ENCODE assay signal across 15 cellular contexts in the genomic region with DNA sequence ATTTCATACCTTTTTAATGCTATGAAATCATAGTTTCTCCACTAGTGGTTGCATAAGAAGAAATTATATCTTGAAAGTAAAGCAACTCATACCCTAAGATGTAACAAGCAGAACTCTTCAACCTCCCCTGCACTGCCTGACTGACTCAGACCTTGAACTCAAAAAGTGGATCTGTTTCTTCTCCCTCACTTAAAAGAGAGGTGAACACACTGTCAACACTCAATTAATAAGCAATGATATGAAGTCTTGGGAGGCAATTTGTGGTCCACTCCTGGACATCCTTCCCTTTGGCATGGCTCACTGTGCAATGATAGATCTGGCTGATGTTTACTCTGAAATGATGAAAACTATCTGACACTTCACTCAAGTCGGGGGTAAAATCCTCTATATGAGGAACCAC.
DNase-seq lines count a peak whose midpoint lies in the region; ATAC-seq and TF ChIP-seq lines count a peak whose summit lies in the region.
"Had no signal": no experiment of that assay in that cellular context is flagged by ENCODE, and none has a peak within 500 bp of the region (broad histone marks: within the 10 kb centered on the region; RNA-seq: fewer than 3 reads in every experiment).

No MANE protein-coding gene starts in this region.

- H3K4me1 ChIP-seq in H9 (ENCODE audit: insufficient read depth, low read length): no peaks in the 10 kb centered on the region

- H3K18ac ChIP-seq in H9 (ENCODE audit: insufficient read length, low read depth, low read length): no peak overlapping the region

- ATAC-seq in HG03432 (IDR thresholded peaks at IDR 0.05; ENCODE audit: unreplicated experiment): no peak
- no peak for ATAC-seq in stimulated activated naive B cell treated with anti-CD40 and anti-IgM and Interleukin-4, amounts not matched to agents 10 μg/mL and 1 μg/mL and 100 μg/mL, for 72 hours (replicated peaks)
- ATAC-seq: HCT116 had no signal

- H2AFZ ChIP-seq in H9 (ENCODE audit: low read length): no peak overlapping the region

- H3T11ph ChIP-seq in H9 (ENCODE audit: low read length): peak overlapping the region; percentile 53

- H3K23ac ChIP-seq in H9 (ENCODE audit: insufficient read length, low read depth, low read length): no peak overlapping the region

- H3K56ac ChIP-seq in H9 (ENCODE audit: insufficient read length, low read depth, low read length): no peak overlapping the region

- H2BK5ac ChIP-seq in H9 (ENCODE audit: insufficient read length, low read length): no peak overlapping the region

- no peak overlapping the region for H2BK20ac ChIP-seq in H9 (ENCODE audit: low read depth, low read length, poor library complexity, severe bottlenecking)

- H2BK15ac ChIP-seq in H9 (ENCODE audit: low read depth, low read length): 0 out of 2 replicates have a peak overlapping the region, but pooled peaks have one; percentile 9

- H2BK120ac ChIP-seq in H9 (ENCODE audit: low read depth, low read length, poor library complexity, severe bottlenecking): no peak overlapping the region

- no peak overlapping the region for H4K91ac ChIP-seq in H9 (ENCODE audit: insufficient read length, low read depth, low read length)

- DNase-seq in A172 (ENCODE audit: low spot score): peak; percentile 1
- no peak for DNase-seq in H9
- DNase-seq in astrocyte of the hippocampus (ENCODE audit: low read depth, low spot score): peak; percentile 2
- DNase-seq in glomerular visceral epithelial cell (ENCODE audit: extremely low spot score): peak; percentile 7
- DNase-seq in iPS-NIHi11 (ENCODE audit: low spot score): no peak
- no peak for DNase-seq in NCI-H146 (lab: John Stamatoyannopoulos, UW)
- DNase-seq in stimulated activated naive B cell treated with anti-CD40 and anti-IgM and Interleukin-4, amounts not matched to agents 10 μg/mL and 1 μg/mL and 100 μg/mL, for 72 hours: no peak
- DNase-seq: 8988T, NCI-H187 treated with DMSO at 0.1 percent for 48 hours, NCI-H526 treated with DMSO at 0.1 percent for 48 hours, OCI-M1 had no signal

- H3K27me3 Mint-ChIP-seq in H9 (ENCODE audit: low read depth): no peaks in the 10 kb centered on the region
- H3K27me3 Mint-ChIP-seq in stimulated activated naive B cell treated with anti-CD40 and anti-IgM and Interleukin-4, amounts not matched to agents 10 μg/mL and 1 μg/mL and 100 μg/mL, for 72 hours: no peaks in the 10 kb centered on the region

- no peak overlapping the region for H3K4ac ChIP-seq in H9 (ENCODE audit: low read depth, low read length)

- TF ChIP-seq CTCF in H9 (conservative IDR thresholded peaks at IDR 0.05): no peak

- no peak overlapping the region for H3K4me2 ChIP-seq in H9 (ENCODE audit: insufficient read depth, insufficient read length, low read length)

- WGBS in H9 (ENCODE audit: extremely low coverage, insufficient read length, low lambda C conversion rate): no CpG with 5 or more reads among the region's 1 CpG

- no peak overlapping the region for H2AK5ac ChIP-seq in H9 (ENCODE audit: insufficient read length, low read length)

- no peaks in the 10 kb centered on the region for H3K23me2 ChIP-seq in H9 (ENCODE audit: insufficient read length, low read depth, low read length, poor library complexity, severe bottlenecking)

- no peaks in the 10 kb centered on the region for H3K79me2 ChIP-seq in H9 (ENCODE audit: insufficient read depth, low read length)

- no peak overlapping the region for H3K4me3 Mint-ChIP-seq in H9
- no peak overlapping the region for H3K4me3 Mint-ChIP-seq in stimulated activated naive B cell treated with anti-CD40 and anti-IgM and Interleukin-4, amounts not matched to agents 10 μg/mL and 1 μg/mL and 100 μg/mL, for 72 hours

- H3K27ac ChIP-seq in H9 (ENCODE audit: insufficient read length, low read depth, low read length): no peak overlapping the region
- H3K27ac ChIP-seq: C4-2B, HL-60 had no signal

- peaks cover 2 to 4% of the 10 kb centered on the region in 2 experiments; a peak in 2 of 5 replicates for H3K9me3 Mint-ChIP-seq in H9
- peaks cover 0 to 3% of the 10 kb centered on the region in 2 donors for H3K9me3 Mint-ChIP-seq in stimulated activated naive B cell treated with anti-CD40 and anti-IgM and Interleukin-4, amounts not matched to agents 10 μg/mL and 1 μg/mL and 100 μg/mL, for 72 hours

- H3K27ac Mint-ChIP-seq in H9: no peak overlapping the region
- H3K27ac Mint-ChIP-seq in stimulated activated naive B cell treated with anti-CD40 and anti-IgM and Interleukin-4, amounts not matched to agents 10 μg/mL and 1 μg/mL and 100 μg/mL, for 72 hours: no peak overlapping the region

- H4K20me1 ChIP-seq in H9 (ENCODE audit: control insufficient read depth, insufficient read depth, insufficient read length): no peaks in the 10 kb centered on the region

- H3K36me3 Mint-ChIP-seq in H9 (ENCODE audit: insufficient read depth in 1 of 3, low read depth in 3 of 3): no peaks in the 10 kb centered on the region; a peak in 1 of 7 replicates
- H3K36me3 Mint-ChIP-seq in stimulated activated naive B cell treated with anti-CD40 and anti-IgM and Interleukin-4, amounts not matched to agents 10 μg/mL and 1 μg/mL and 100 μg/mL, for 72 hours: no peaks in the 10 kb centered on the region

- H3K9ac ChIP-seq in H9 (ENCODE audit: extremely low read depth, insufficient read length, low read length): no peak overlapping the region

- H3K79me1 ChIP-seq in H9 (ENCODE audit: insufficient read depth, low read depth, low read length, poor library complexity, severe bottlenecking): no peaks in the 10 kb centered on the region

- H2BK12ac ChIP-seq in H9 (ENCODE audit: insufficient read length, low read depth, low read length): no peak overlapping the region

- no peak overlapping the region for H4K8ac ChIP-seq in H9 (replicated peaks; ENCODE audit: insufficient read length, low read depth, low read length)

- no peak overlapping the region for H4K5ac ChIP-seq in H9 (ENCODE audit: insufficient read length, low read depth, low read length)

- H3K14ac ChIP-seq in H9 (ENCODE audit: insufficient read depth, low read length): no peak overlapping the region

- no peaks in the 10 kb centered on the region for H3K4me1 Mint-ChIP-seq in H9
- H3K4me1 Mint-ChIP-seq in stimulated activated naive B cell treated with anti-CD40 and anti-IgM and Interleukin-4, amounts not matched to agents 10 μg/mL and 1 μg/mL and 100 μg/mL, for 72 hours: no peaks in the 10 kb centered on the region

- H3K9me3 ChIP-seq in H9 (ENCODE audit: control insufficient read depth, low read depth, low read length): no peaks in the 10 kb centered on the region

- no peaks in the 10 kb centered on the region for H3K27me3 ChIP-seq in H9 (ENCODE audit: insufficient read depth, low read length)

Comparison
In these comparisons a context has a peak if more than half of its experiments do, and no peak if none do; other contexts are left out.
1. DNase-seq: peak in A172 (single experiment), astrocyte of the hippocampus (single experiment) and glomerular visceral epithelial cell (single experiment); none in H9 (single experiment), iPS-NIHi11 (single experiment), NCI-H146 (single experiment) and stimulated activated naive B cell treated with anti-CD40 and anti-IgM and Interleukin-4, amounts not matched to agents 10 μg/mL and 1 μg/mL and 100 μg/mL, for 72 hours (single experiment).